ENCODE assay signal across 19 cellular contexts in the genomic region with DNA sequence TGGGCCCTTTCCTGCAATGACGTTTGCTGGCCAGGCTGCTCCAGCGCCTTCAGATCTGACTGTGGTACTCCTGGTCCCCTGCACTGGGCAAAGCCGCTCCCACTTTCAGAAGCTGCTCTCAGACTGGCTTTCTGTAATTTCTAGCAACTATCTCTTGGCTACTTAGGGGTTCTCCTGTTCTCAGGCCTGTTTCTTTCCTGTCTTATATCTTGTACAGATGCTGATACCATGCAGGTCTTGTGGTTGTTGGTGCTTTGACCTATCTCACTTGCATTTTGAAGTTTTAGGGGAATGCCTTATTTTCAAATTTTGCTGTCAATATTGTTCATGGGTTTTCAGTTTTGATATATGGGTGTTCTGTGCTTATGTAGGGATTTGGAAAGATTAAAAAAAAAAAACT.
"Had no signal": no experiment of that assay in that cellular context is flagged by ENCODE, and none has a peak within 500 bp of the region (broad histone marks: within the 10 kb centered on the region; RNA-seq: fewer than 3 reads in every experiment).

No MANE protein-coding gene starts in this region.

- H3K27me3 ChIP-seq: transverse colon had no signal

- H3K36me3 ChIP-seq: gastroesophageal sphincter, heart right ventricle, transverse colon had no signal

- H3K27ac ChIP-seq: gastroesophageal sphincter, heart right ventricle, parathyroid adenoma, transverse colon had no signal

- H3K9ac ChIP-seq: parathyroid adenoma had no signal

- ATAC-seq: gastroesophageal sphincter, heart right ventricle, left colon, WTC11 had no signal

- H2AFZ ChIP-seq: parathyroid adenoma had no signal

- H3K4me3 ChIP-seq: gastroesophageal sphincter, heart right ventricle, lung, transverse colon had no signal

- H3K79me2 ChIP-seq: parathyroid adenoma had no signal

- DNase-seq: activated CD4-positive, alpha-beta memory T cell treated with anti-CD3 and anti-CD28 coated beads, Interleukin-2, amount 10 ng/mL, durations not matched to agents 7 days and 5 days; activated CD4-positive, alpha-beta T cell treated with anti-CD3 and anti-CD28 coated beads for 4 hours; activated naive CD8-positive, alpha-beta T cell treated with anti-CD3 and anti-CD28 coated beads, Interleukin-2, amount 10 ng/mL, durations not matched to agents 7 days and 5 days; activated T-cell treated with anti-CD3 and anti-CD28 coated beads, Interleukin-2, amount 50 U/mL, for 24 hours; anterior cingulate cortex; cerebellar nuclear complex; endodermal cell; erythroblast; heart right ventricle; left colon; retina; stimulated activated CD4-positive, alpha-beta T cell treated with anti-CD3 and anti-CD28 coated beads, Interleukin-2, amount 100 ng/mL, for 48 hours; stimulated activated naive CD4-positive, alpha-beta T cell treated with Interleukin-2 at 50 U/mL for 16 hours; transverse colon had no signal

- H3K4me1 ChIP-seq: gastroesophageal sphincter, parathyroid adenoma, transverse colon had no signal

- H3K9me3 ChIP-seq: gastroesophageal sphincter, transverse colon had no signal

- FAIRE-seq: TTC549 had no signal
